In genomic region chr9:69519470-69520240, GRCh38 we compare ENCODE assay signal across 14 cellular contexts.
DNase-seq lines count a peak whose midpoint lies in the region; ATAC-seq, FAIRE-seq and TF ChIP-seq lines count a peak whose summit lies in the region.
"Had no signal": no experiment of that assay in that cellular context is flagged by ENCODE, and none has a peak within 500 bp of the region (broad histone marks: within the 10 kb centered on the region; RNA-seq: fewer than 3 reads in every experiment).

No MANE protein-coding gene starts in this region.

- H3K4me1 ChIP-seq in endothelial cell of umbilical vein (ENCODE audit: control insufficient read depth, extremely low read depth, insufficient read depth, low read length) (peaks cover 5% of the 10 kb centered on the region), lower lobe of right lung (no peaks in the 10 kb centered on the region)

- FAIRE-seq in endothelial cell of umbilical vein (lab: Jason Lieb, UNC): peak; percentile 56
- FAIRE-seq: astrocyte had no signal

- TF ChIP-seq POLR2A in endothelial cell of umbilical vein (IDR thresholded peaks at IDR 0.05; ENCODE audit: low read depth, low read length): no peak

- H3K4me3 ChIP-seq in endothelial cell of umbilical vein (replicated peaks in 1 of 3; ENCODE audit: insufficient read depth in 1 of 3, low read depth in 1 of 3, low read length in 3 of 3) (no peak overlapping the region), lower lobe of right lung (no peak overlapping the region)

- peak; percentile 26 for DNase-seq in endothelial cell of umbilical vein (ENCODE audit: low read depth, low spot score)
- DNase-seq in HUDEP-2 (lab: John Stamatoyannopoulos, UW; ENCODE audit: unreplicated experiment in 76 of 76): no peak
- no peak for DNase-seq in NCI-H748 treated with DMSO at 0.1 percent for 48 hours (lab: John Stamatoyannopoulos, UW)
- no peak for DNase-seq in activated CD4-positive, alpha-beta T cell treated with anti-CD3 and anti-CD28 coated beads, Interleukin-2, amount 50 U/mL, for 48 hours
- no peak for DNase-seq in lower lobe of right lung
- DNase-seq: activated T-cell treated with anti-CD3 and anti-CD28 coated beads, Interleukin-2, amount 50 U/mL, for 4 hours; DMS79 treated with DMSO at 0.1 percent for 48 hours; left ventricle myocardium superior; NCI-H2171 treated with DMSO at 0.1 percent for 48 hours; Right ventricle myocardium superior had no signal

- H3K9me1 ChIP-seq in endothelial cell of umbilical vein (replicated peaks; ENCODE audit: control insufficient read depth, extremely low read depth, insufficient read depth, low read length): no peaks in the 10 kb centered on the region

- no peak for TF ChIP-seq CTCF in endothelial cell of umbilical vein (IDR thresholded peaks at IDR 0.05; ENCODE audit: extremely low read depth in 1 of 2, insufficient read depth in 1 of 2, low read depth in 1 of 2, low read length in 2 of 2)
- no peak for TF ChIP-seq CTCF in lower lobe of right lung (IDR thresholded peaks at IDR 0.05)

- no peaks in the 10 kb centered on the region for H3K36me3 ChIP-seq in endothelial cell of umbilical vein (ENCODE audit: control insufficient read depth in 2 of 2, extremely low read depth in 1 of 2, insufficient read depth in 2 of 2, low read length in 2 of 2)
- H3K36me3 ChIP-seq in lower lobe of right lung: no peaks in the 10 kb centered on the region

- POLR2A ChIA-PET in endothelial cell of umbilical vein (lab: Charles Lee): no interaction called here

- no peak overlapping the region for H2AFZ ChIP-seq in endothelial cell of umbilical vein (ENCODE audit: low read depth, low read length)

- dilution Hi-C loops in endothelial cell of umbilical vein (cut with MboI; ENCODE audit: extremely low pct_ligation_motif_present, low sequenced_read_pairs): no loop called here

- H3K9me3 ChIP-seq in endothelial cell of umbilical vein (replicated peaks; ENCODE audit: control insufficient read depth, insufficient read depth, low read length) (no peaks in the 10 kb centered on the region), lower lobe of right lung (no peaks in the 10 kb centered on the region)

- peak; percentile 94 for ATAC-seq in GM18867 (IDR thresholded peaks at IDR 0.05; ENCODE audit: unreplicated experiment)
- peak; percentile 65 for ATAC-seq in GM21723 (IDR thresholded peaks at IDR 0.05; ENCODE audit: unreplicated experiment)
- peak; percentile 66 for ATAC-seq in HG03196 (IDR thresholded peaks at IDR 0.05; ENCODE audit: unreplicated experiment)
- ATAC-seq in lower lobe of right lung: no peak
- ATAC-seq: activated T-cell treated with anti-CD3 and anti-CD28 coated beads, Interleukin-2, amount 50 U/mL, for 4 hours; left ventricle myocardium superior had no signal

- intact Hi-C loops in endothelial cell of umbilical vein (cut with micrococcal nuclease) (no loop called here), lower lobe of right lung (cut with DNase I) (no loop called here)

- no peak overlapping the region for H3K27ac ChIP-seq in endothelial cell of umbilical vein (ENCODE audit: insufficient read depth, low read depth, low read length)
- no peak overlapping the region for H3K27ac ChIP-seq in lower lobe of right lung

- peaks cover 2 to 4% of the 10 kb centered on the region in 2 experiments for H3K27me3 ChIP-seq in endothelial cell of umbilical vein (ENCODE audit: control insufficient read depth in 2 of 2, insufficient read depth in 2 of 2, low read length in 2 of 2)
- H3K27me3 ChIP-seq in lower lobe of right lung (ENCODE audit: low read depth): no peaks in the 10 kb centered on the region

- H3K9ac ChIP-seq in endothelial cell of umbilical vein (replicated peaks; ENCODE audit: extremely low read depth, insufficient read depth, low read length): no peak overlapping the region

- H3K79me2 ChIP-seq in endothelial cell of umbilical vein (ENCODE audit: control insufficient read depth, insufficient read depth, low read length): no peaks in the 10 kb centered on the region

- H4K20me1 ChIP-seq in endothelial cell of umbilical vein (replicated peaks; ENCODE audit: control insufficient read depth, extremely low read depth, insufficient read depth, low read length): no peaks in the 10 kb centered on the region

- CTCF ChIA-PET in endothelial cell of umbilical vein (lab: Charles Lee): no interaction called here

- no TSS peak for BruUV-seq in endothelial cell of umbilical vein (replicated peaks; lab: Mats Ljungman, UMichigan)

- no peak overlapping the region for H3K4me2 ChIP-seq in endothelial cell of umbilical vein (ENCODE audit: insufficient read depth, low read length)

TF ChIP-seq in endothelial cell of umbilical vein, 7 proteins besides CTCF, POLR2A, EP300 and RAD21:
- TF ChIP-seq POLR2AphosphoS5 (IDR thresholded peaks at IDR 0.05; ENCODE audit: insufficient read depth, low read depth, low read length): no peak
- no peak for TF ChIP-seq EZH2 (IDR thresholded peaks at IDR 0.05; ENCODE audit: borderline replicate concordance, low read depth, low read length, severe bottlenecking)
- no peak for TF ChIP-seq FOS (IDR thresholded peaks at IDR 0.05; ENCODE audit: borderline replicate concordance, insufficient read depth, low read length)
- no peak for TF ChIP-seq MYC (IDR thresholded peaks at IDR 0.05; ENCODE audit: low read depth, low read length)
- no peak for TF ChIP-seq MAX (IDR thresholded peaks at IDR 0.05; ENCODE audit: insufficient read depth, insufficient read length)

Comparison
In these comparisons a context has a peak if more than half of its experiments do, and no peak if none do; other contexts are left out.
1. ATAC-seq: peak in GM18867 (single experiment), GM21723 (single experiment) and HG03196 (single experiment); none in lower lobe of right lung (0 of 2).